In the genomic region with DNA sequence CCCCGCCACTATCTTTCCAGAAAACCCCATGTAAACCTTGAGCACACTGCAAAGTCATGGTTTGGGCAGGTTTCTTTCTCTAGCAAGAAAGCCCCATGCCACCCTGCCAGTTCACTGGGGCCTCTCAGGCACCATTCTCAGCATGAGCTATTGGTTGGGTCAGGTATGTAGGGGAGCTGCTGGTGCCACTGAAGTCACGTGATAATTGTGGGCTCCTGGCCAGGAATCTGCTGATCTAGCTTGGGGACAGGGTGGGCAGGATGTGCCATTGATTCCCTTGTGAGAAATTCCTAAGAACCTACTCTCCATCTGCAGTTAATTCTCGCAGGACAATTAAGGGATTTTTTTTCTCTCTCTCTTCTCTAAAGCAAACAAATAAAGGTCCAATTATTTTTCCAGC, we compare ENCODE assay signal across 14 cellular contexts.
DNase-seq lines count a peak whose midpoint lies in the region; FAIRE-seq and TF ChIP-seq lines count a peak whose summit lies in the region.
"Had no signal": no experiment of that assay in that cellular context is flagged by ENCODE, and none has a peak within 500 bp of the region (broad histone marks: within the 10 kb centered on the region; RNA-seq: fewer than 3 reads in every experiment).

No MANE protein-coding gene starts in this region.

- no peak overlapping the region for H3K4me3 Mint-ChIP-seq in nephron
- H3K4me3 Mint-ChIP-seq: CD8-positive, alpha-beta memory T cell had no signal

- no peak for TF ChIP-seq POLR2A in H54 (IDR thresholded peaks at IDR 0.05; ENCODE audit: low read depth, low read length)

- H3K27me3 Mint-ChIP-seq in nephron (ENCODE audit: low read depth): no peaks in the 10 kb centered on the region
- H3K27me3 Mint-ChIP-seq: CD8-positive, alpha-beta memory T cell had no signal

- peak overlapping the region in 2 of 3 experiments; percentile 3 to 66 for H3K27ac Mint-ChIP-seq in nephron
- H3K27ac Mint-ChIP-seq: CD8-positive, alpha-beta memory T cell had no signal

- no peak for TF ChIP-seq CTCF in nephron (IDR thresholded peaks at IDR 0.05; ENCODE audit: unreplicated experiment in 3 of 3)

- H3K9me3 Mint-ChIP-seq in nephron: no peaks in the 10 kb centered on the region

- FAIRE-seq in H54 (lab: Jason Lieb, UNC): no peak
- FAIRE-seq: G401.6, GM12891, GM19239 had no signal

- H3K4me1 Mint-ChIP-seq in nephron: peaks cover 24% of the 10 kb centered on the region
- H3K4me1 Mint-ChIP-seq: CD8-positive, alpha-beta memory T cell had no signal

- no peaks in the 10 kb centered on the region for H3K36me3 Mint-ChIP-seq in nephron (ENCODE audit: low read depth)

- DNase-seq in AG08395 (ENCODE audit: low spot score) (peak; percentile 3), EH (ENCODE audit: low read depth) (peak; percentile 10), NCI-H82 treated with DMSO at 0.1 percent for 48 hours (lab: John Stamatoyannopoulos, UW; ENCODE audit: unreplicated experiment) (peak; percentile 46), NCI-H2029 treated with DMSO at 0.1 percent for 48 hours (lab: John Stamatoyannopoulos, UW) (no peak), H54 (ENCODE audit: insufficient read length, low spot score) (no peak)
- no peak for DNase-seq in stimulated activated CD4-positive, alpha-beta T cell treated with anti-CD3 and anti-CD28 coated beads, Interleukin-4, amount 100 ng/mL, for 24 hours
- DNase-seq: CD8-positive, alpha-beta memory T cell; Karpas-422; NCI-H187 treated with DMSO at 0.1 percent for 48 hours; NCI-H526 treated with DMSO at 0.1 percent for 48 hours had no signal

Comparison
In these comparisons a context has a peak if more than half of its experiments do, and no peak if none do; other contexts are left out.
1. DNase-seq: peak in AG08395 (single experiment), EH (single experiment) and NCI-H82 treated with DMSO at 0.1 percent for 48 hours (single experiment); none in NCI-H2029 treated with DMSO at 0.1 percent for 48 hours (single experiment), H54 (single experiment) and stimulated activated CD4-positive, alpha-beta T cell treated with anti-CD3 and anti-CD28 coated beads, Interleukin-4, amount 100 ng/mL, for 24 hours (single experiment).